ENCODE assay signal across 8 cellular contexts in the genomic region with DNA sequence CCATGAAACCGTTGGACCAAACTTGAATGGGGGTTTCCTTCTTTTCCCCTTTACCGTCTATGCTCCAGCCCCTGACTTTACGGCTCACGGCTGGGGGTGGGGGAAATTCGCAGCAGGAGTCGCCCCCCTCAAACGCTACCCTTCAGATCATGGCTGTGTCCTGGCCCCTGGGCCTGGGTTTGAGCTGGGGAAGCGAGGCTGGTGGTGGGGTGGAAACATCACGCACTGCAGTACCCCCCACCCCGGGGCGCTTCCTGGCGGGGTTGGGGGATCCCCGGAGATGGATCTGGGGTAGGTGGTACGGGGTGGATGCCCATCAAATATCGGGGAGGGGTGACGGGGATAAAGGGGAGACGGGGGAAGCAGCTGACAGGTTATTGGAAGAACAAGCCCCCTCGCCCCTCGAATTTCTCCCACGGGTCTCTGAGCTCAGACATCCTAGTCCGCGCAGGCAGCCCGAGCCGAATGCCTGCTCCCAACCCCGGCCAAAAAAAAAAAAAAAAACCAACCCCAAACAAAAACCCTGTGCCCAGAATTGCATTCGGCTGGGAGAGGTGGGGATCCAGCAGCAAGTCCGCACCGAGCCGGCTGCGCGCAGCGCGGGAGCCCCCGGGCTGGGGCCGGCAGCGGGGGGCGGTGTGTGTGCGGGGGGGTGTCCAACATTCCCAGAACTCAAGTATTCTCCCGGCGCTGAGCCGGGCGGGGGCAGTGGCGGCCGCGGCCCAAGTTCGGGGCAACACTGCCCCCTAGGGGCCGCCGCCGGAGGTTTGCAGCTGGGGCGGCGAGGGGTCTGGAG. TPM values are rescaled to one million over a fixed set of nuclear protein-coding genes. Genes with fewer than 3 reads are reported as not detected.
DNase-seq lines count a peak whose midpoint lies in the region; ATAC-seq, FAIRE-seq and TF ChIP-seq lines count a peak whose summit lies in the region.

No MANE protein-coding gene starts in this region.

- ATAC-seq in GM21360 (IDR thresholded peaks at IDR 0.05; ENCODE audit: unreplicated experiment) (peak; percentile 53), RWPE2 (ENCODE audit: low read depth) (peak; percentile 76)

- intact Hi-C loops in activated naive CD4-positive, alpha-beta T cell treated with anti-CD3 and anti-CD28 coated beads for 36 hours (cut with micrococcal nuclease) = loop anchor here (1.0 to 10.0 kb wide), 11 partner anchors 82 to 624 kb away; partner anchors contain the start of genes CYB5RL, MRPL37, TCEANC2 and TMEM59

- peaks cover 35% of the 10 kb centered on the region for H3K4me1 ChIP-seq in CD8-positive, alpha-beta memory T cell (ENCODE audit: insufficient read depth, low read length)
- H3K4me1 ChIP-seq in RWPE2 (ENCODE audit: insufficient read depth, poor library complexity, severe bottlenecking) = peaks cover 5% of the 10 kb centered on the region
- peaks cover 34% of the 10 kb centered on the region for H3K4me1 ChIP-seq in neuron (ENCODE audit: insufficient read depth, low read length)
- H3K4me1 ChIP-seq in suprapubic skin = peaks cover 48% of the 10 kb centered on the region

- H3K4me3 Mint-ChIP-seq in CD8-positive, alpha-beta memory T cell = peak overlapping the region; percentile 85 to 93 (median 86)
- peak overlapping the region; percentile 76 for H3K4me3 Mint-ChIP-seq in activated naive CD4-positive, alpha-beta T cell treated with anti-CD3 and anti-CD28 coated beads for 36 hours

- peak; percentile 56 to 78 (median 67) for DNase-seq in CD8-positive, alpha-beta memory T cell
- DNase-seq in KG1 (lab: John Stamatoyannopoulos, UW) (peak; percentile 44), RWPE2 (ENCODE audit: low spot score) (no peak), frontal cortex (ENCODE audit: low spot score in 2 of 2) (peak; percentile 92 to 94), suprapubic skin (ENCODE audit: low spot score in 2 of 2) (peak; percentile 86 to 90)
- DNase-seq in activated naive CD4-positive, alpha-beta T cell treated with anti-CD3 and anti-CD28 coated beads for 36 hours = peak; percentile 61

- peak; percentile 96 for TF ChIP-seq CTCF in RWPE2 (IDR thresholded peaks at IDR 0.05; ENCODE audit: poor library complexity, severe bottlenecking)
- TF ChIP-seq CTCF in suprapubic skin (IDR thresholded peaks at IDR 0.05) = peak; percentile 92 to 93

- no peak for TF ChIP-seq POLR2A in suprapubic skin (IDR thresholded peaks at IDR 0.05)

- FAIRE-seq in frontal cortex (lab: Jason Lieb, UNC) = no peak

- CTCF ChIA-PET in CD8-positive, alpha-beta memory T cell (lab: Charles Lee) = interaction anchor here (0.6 to 4.4 kb wide), 66 partner anchors 11 to 842 kb away, joined by 3 to 71 read pairs (median 4); partner anchors contain the start of genes CYB5RL, MRPL37, SSBP3 and TCEANC2
- CTCF ChIA-PET in activated naive CD4-positive, alpha-beta T cell treated with anti-CD3 and anti-CD28 coated beads for 36 hours (lab: Charles Lee) = interaction anchor here (0.6 to 2.7 kb wide), 33 partner anchors 9 to 415 kb away, joined by 3 to 23 read pairs (median 4); partner anchors contain the start of genes CYB5RL, MRPL37, SSBP3 and TTC22

- peaks cover 40 to 47% (median 45%) of the 10 kb centered on the region in 3 donors for H3K4me1 Mint-ChIP-seq in CD8-positive, alpha-beta memory T cell
- H3K4me1 Mint-ChIP-seq in activated naive CD4-positive, alpha-beta T cell treated with anti-CD3 and anti-CD28 coated beads for 36 hours (ENCODE audit: low read depth) = peaks cover 37% of the 10 kb centered on the region

- H3K27me3 Mint-ChIP-seq in CD8-positive, alpha-beta memory T cell = peaks cover 5 to 8% of the 10 kb centered on the region in 2 donors
- H3K27me3 Mint-ChIP-seq in activated naive CD4-positive, alpha-beta T cell treated with anti-CD3 and anti-CD28 coated beads for 36 hours (ENCODE audit: low read depth) = peaks cover 2% of the 10 kb centered on the region

- no peak for TF ChIP-seq EP300 in suprapubic skin (IDR thresholded peaks at IDR 0.05)

- no peaks in the 10 kb centered on the region for H3K27me3 ChIP-seq in CD8-positive, alpha-beta memory T cell (ENCODE audit: insufficient read depth, low read length, poor library complexity, severe bottlenecking)
- H3K27me3 ChIP-seq in RWPE2 (ENCODE audit: insufficient read depth, poor library complexity, severe bottlenecking) = no peaks in the 10 kb centered on the region
- H3K27me3 ChIP-seq in neuron (ENCODE audit: insufficient read depth, low read length) = no peaks in the 10 kb centered on the region
- no peaks in the 10 kb centered on the region for H3K27me3 ChIP-seq in suprapubic skin

- 2% methylated on average over 38 of the region's 51 CpGs for WGBS in suprapubic skin

- no peaks in the 10 kb centered on the region for H3K36me3 ChIP-seq in CD8-positive, alpha-beta memory T cell (ENCODE audit: insufficient read depth, low read length)
- H3K36me3 ChIP-seq in RWPE2 (ENCODE audit: low read depth) (no peaks in the 10 kb centered on the region), neuron (ENCODE audit: insufficient read depth, low read length) (no peaks in the 10 kb centered on the region), suprapubic skin (no peaks in the 10 kb centered on the region)

- POLR2A ChIA-PET in CD8-positive, alpha-beta memory T cell (lab: Charles Lee) = interaction anchor here (0.6 to 4.6 kb wide), 11 partner anchors 8 to 436 kb away, joined by 3 to 63 read pairs (median 4); partner anchors contain the start of genes SSBP3 and TMEM59

- H2AFZ ChIP-seq in neuron (ENCODE audit: low read depth, low read length) = peak overlapping the region; percentile 26

- peaks cover 0 to under 1% (median 0%) of the 10 kb centered on the region in 5 donors for H3K9me3 Mint-ChIP-seq in CD8-positive, alpha-beta memory T cell
- no peaks in the 10 kb centered on the region for H3K9me3 Mint-ChIP-seq in activated naive CD4-positive, alpha-beta T cell treated with anti-CD3 and anti-CD28 coated beads for 36 hours

- peak overlapping the region; percentile 75 for H3K27ac ChIP-seq in CD8-positive, alpha-beta memory T cell (ENCODE audit: low read depth, low read length)
- H3K27ac ChIP-seq in RWPE2 (ENCODE audit: poor library complexity, severe bottlenecking) (peak overlapping the region; percentile 43), suprapubic skin (peak overlapping the region; percentile 88)

- peaks cover 0 to 2% (median 0%) of the 10 kb centered on the region in 3 donors for H3K36me3 Mint-ChIP-seq in CD8-positive, alpha-beta memory T cell
- H3K36me3 Mint-ChIP-seq in activated naive CD4-positive, alpha-beta T cell treated with anti-CD3 and anti-CD28 coated beads for 36 hours (ENCODE audit: low read depth) = no peaks in the 10 kb centered on the region

- H3K4me3 ChIP-seq in CD8-positive, alpha-beta memory T cell (ENCODE audit: low read length) = peak overlapping the region; percentile 83
- H3K4me3 ChIP-seq in RWPE2 (ENCODE audit: severe bottlenecking) (peak overlapping the region; percentile 44), neuron (ENCODE audit: low read length) (peak overlapping the region; percentile 56), suprapubic skin (peak overlapping the region; percentile 74)

- H3K27ac Mint-ChIP-seq in CD8-positive, alpha-beta memory T cell = peak overlapping the region; percentile 75 to 97 (median 84)
- peak overlapping the region; percentile 63 for H3K27ac Mint-ChIP-seq in activated naive CD4-positive, alpha-beta T cell treated with anti-CD3 and anti-CD28 coated beads for 36 hours

- H3K9me3 ChIP-seq in CD8-positive, alpha-beta memory T cell (ENCODE audit: low read length) = no peaks in the 10 kb centered on the region
- H3K9me3 ChIP-seq in RWPE2 (ENCODE audit: severe bottlenecking) (no peaks in the 10 kb centered on the region), neuron (ENCODE audit: low read length) (no peaks in the 10 kb centered on the region), suprapubic skin (no peaks in the 10 kb centered on the region)

RNA-seq across cellular contexts. Expression of gene ACOT11, which starts 59.0 kb away (rescaled TPM):
- under 1 TPM; 0.37 to 0.58 TPM for total RNA-seq in CD8-positive, alpha-beta memory T cell
- polyA plus RNA-seq in CD8-positive, alpha-beta memory T cell = 0.09 TPM
- 1 to 10 TPM; 1.1 to 1.2 TPM for total RNA-seq in activated naive CD4-positive, alpha-beta T cell treated with anti-CD3 and anti-CD28 coated beads for 36 hours
- total RNA-seq in frontal cortex (1.2 TPM), suprapubic skin (1 to 10 TPM; 4.7 to 8.5 (median 6.9) TPM)
